12 cellular contexts compared by ENCODE assay signal in the genomic region with DNA sequence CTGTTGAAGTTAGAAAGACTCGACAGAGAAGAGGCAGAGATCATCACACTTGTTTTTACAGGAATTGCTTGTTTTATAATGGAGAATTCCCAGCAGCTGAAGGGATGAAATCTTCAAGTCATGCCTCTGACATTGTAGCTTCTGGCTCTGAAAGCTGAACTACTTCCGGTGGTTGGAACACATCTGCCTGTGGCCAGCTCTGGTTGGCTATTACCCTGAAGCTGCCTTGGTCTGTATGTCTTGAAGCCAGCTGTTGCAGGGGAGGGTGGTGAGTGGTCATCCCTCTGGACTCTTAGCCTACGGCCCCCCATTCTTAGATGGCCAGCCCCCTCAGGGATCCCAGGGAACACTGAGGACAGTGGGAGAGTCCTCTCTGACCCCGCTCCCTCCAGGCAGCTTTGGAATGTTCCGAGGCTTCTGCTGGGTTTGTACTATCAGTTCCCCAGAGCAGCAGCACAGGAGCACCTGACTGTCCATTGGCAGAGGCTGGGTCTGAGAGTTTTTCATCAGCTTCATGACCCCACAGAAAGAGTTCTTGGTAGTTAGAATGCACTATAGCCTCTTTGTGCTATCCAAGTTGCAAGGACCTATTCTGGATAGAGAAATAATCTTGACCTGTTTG.
"Had no signal": no experiment of that assay in that cellular context is flagged by ENCODE, and none has a peak within 500 bp of the region (broad histone marks: within the 10 kb centered on the region; RNA-seq: fewer than 3 reads in every experiment).

No MANE protein-coding gene starts in this region.

- ATAC-seq: activated CD8-positive, alpha-beta T cell treated with anti-CD3 and anti-CD28 coated beads for 36 hours; activated T-cell treated with anti-CD3 and anti-CD28 coated beads, Interleukin-2, amount 50 U/mL, for 4 hours; gastroesophageal sphincter; left colon; stimulated activated effector memory CD8-positive, alpha-beta T cell treated with anti-CD3 and anti-CD28 coated beads, Interleukin-12 subunit alpha, Interleukin-12 subunit beta, amount 100 ng/mL, for 72 hours; WTC11 had no signal

- DNase-seq: activated CD4-positive, alpha-beta T cell treated with anti-CD3 and anti-CD28 coated beads for 4 hours; activated CD8-positive, alpha-beta T cell treated with anti-CD3 and anti-CD28 coated beads for 36 hours; activated effector memory CD4-positive, alpha-beta T cell treated with Interleukin-2 at 50 U/mL for 16 hours; activated naive CD4-positive, alpha-beta T cell treated with anti-CD3 and anti-CD28 coated beads, Interleukin-2, amount 50 U/mL, for 16 hours; activated T-cell treated with anti-CD3 and anti-CD28 coated beads, Interleukin-2, amount 50 U/mL, for 4 hours; adrenal gland; erythroblast; left colon; mammary epithelial cell had no signal
